ENCODE assay signal across 32 cellular contexts in the genomic region with DNA sequence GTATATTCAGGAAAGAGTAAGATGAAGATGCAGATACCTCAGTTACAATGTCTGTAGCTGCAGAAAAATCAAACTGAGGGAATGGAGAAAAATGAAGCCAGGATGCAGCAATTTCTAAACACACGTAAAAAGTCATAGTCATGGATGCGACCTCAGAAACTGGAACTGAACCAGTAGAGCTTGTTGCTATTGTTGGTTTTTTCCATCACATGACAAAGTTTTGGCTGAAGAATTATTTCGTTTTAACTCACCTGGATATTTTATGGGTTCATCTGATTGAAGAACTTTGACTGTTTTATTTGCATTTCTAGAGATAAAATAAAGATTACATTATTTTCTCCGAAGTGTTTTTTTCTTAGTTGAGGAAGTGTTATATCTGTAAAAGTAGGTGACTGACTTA.
"Had no signal": no experiment of that assay in that cellular context is flagged by ENCODE, and none has a peak within 500 bp of the region (broad histone marks: within the 10 kb centered on the region; RNA-seq: fewer than 3 reads in every experiment).

No MANE protein-coding gene starts in this region.

- H3K4me2 ChIP-seq: KMS-11, PC-9 had no signal

- H3K9me3 ChIP-seq: SJCRH30 had no signal

- H3K9ac ChIP-seq: KMS-11 had no signal

- H3K4me3 ChIP-seq: PC-9, SJCRH30, SK-N-MC had no signal

- H3K27ac ChIP-seq: KMS-11, PC-9, RWPE1, SJCRH30, SK-N-MC had no signal

- DNase-seq: Karpas-422, KBM-7, NCI-H1048, NCI-H1092 treated with DMSO at 0.1 percent for 48 hours, NCI-H1105 treated with DMSO at 0.1 percent for 48 hours, NCI-H1417, NCI-H1436, NCI-H146, NCI-H1694, NCI-H187, NCI-H1930, NCI-H2029 treated with DMSO at 0.1 percent for 48 hours, NCI-H2081 treated with DMSO at 0.1 percent for 48 hours, NCI-H2107, NCI-H2171, NCI-H2227 treated with DMSO at 0.1 percent for 48 hours, NCI-H345, NCI-H446, NCI-H510A treated with DMSO at 0.1 percent for 48 hours, NCI-H524 treated with DMSO at 0.1 percent for 48 hours, NCI-H526 treated with DMSO at 0.1 percent for 48 hours, NCI-H774, PC-9, SHP77, SJCRH30, T-cell had no signal

- H2AFZ ChIP-seq: PC-9 had no signal

- ATAC-seq: Panc1, Right ventricle myocardium inferior, SK-N-SH treated with all-trans-retinoic acid at 6 μM for 48 hours, T-cell had no signal

- H3K36me3 ChIP-seq: SJCRH30 had no signal

- H3K27me3 ChIP-seq: SJCRH30 had no signal

- H3K4me1 ChIP-seq: SJCRH30 had no signal
